ENCODE assay signal across 9 cellular contexts in the genomic region with DNA sequence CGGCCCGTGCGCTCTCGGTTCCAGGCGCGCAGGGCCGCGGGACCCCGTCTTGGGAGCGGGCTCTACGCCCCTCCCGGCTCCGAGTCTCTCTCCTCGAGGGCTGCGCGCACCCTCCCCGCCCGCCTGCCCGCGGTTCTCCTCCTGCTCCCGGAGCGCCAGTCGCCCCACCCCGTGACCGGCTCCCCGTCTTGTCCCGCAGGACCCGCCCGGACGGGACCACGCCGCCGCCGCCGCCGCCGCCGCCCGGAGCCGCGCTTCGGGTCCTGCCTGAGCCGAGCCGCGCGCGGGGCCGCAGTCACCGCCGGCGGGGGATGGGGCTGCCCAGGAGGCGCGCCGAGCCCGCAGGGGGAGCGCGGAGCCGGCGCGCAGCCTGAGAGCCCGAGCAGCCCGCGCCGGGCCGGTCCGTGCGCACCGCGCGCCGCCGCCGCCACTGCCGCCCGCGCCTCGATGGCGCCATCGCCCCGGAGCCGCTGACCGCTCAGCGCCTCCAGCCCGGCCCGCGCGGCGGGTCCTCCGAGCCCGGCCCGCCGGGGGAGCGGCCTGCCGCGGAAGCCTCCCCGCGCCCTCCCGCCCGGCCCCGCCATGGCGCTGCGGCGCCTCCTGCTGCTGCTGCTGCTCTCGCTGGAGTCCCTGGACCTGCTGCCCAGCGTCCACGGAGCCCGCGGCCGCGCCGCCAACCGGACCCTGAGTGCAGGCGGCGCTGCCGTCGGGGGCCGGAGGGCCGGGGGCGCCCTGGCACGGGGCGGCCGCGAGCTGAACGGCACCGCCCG. TPM values are rescaled to one million over a fixed set of nuclear protein-coding genes. Genes with fewer than 3 reads are reported as not detected.
A peak's percentile ranks its signal among the peaks of the same experiment; 100 is the strongest.
DNase-seq lines count a peak whose midpoint lies in the region; ATAC-seq and TF ChIP-seq lines count a peak whose summit lies in the region.
"Had no signal": no experiment of that assay in that cellular context is flagged by ENCODE, and none has a peak within 500 bp of the region (broad histone marks: within the 10 kb centered on the region; RNA-seq: fewer than 3 reads in every experiment).

TSS of gene SHISA6 (plus strand) at position 373 of the 770 bp plus-strand sequence.

- no peak for TF ChIP-seq POLR2A in stomach (IDR thresholded peaks at IDR 0.05)

- H3K9ac ChIP-seq in HUES6 (ENCODE audit: low read length) = peak within 1 kb of the TSS; percentile 48

- TF ChIP-seq CTCF in coronary artery (IDR thresholded peaks at IDR 0.05) (no peak), stomach (IDR thresholded peaks at IDR 0.05) (peak in 1 of 7 experiments; percentile 6), GM10266 (IDR thresholded peaks at IDR 0.05; ENCODE audit: control insufficient read depth, insufficient read depth, low read depth, missing control alignments) (no peak)

- ATAC-seq in HG03439 (IDR thresholded peaks at IDR 0.05; ENCODE audit: unreplicated experiment) (no peak), HG03565 (IDR thresholded peaks at IDR 0.05; ENCODE audit: unreplicated experiment) (no peak)

- no peak within 1 kb of the TSS for H3K27ac ChIP-seq in HUES6 (ENCODE audit: low read depth, low read length)
- no peak within 1 kb of the TSS for H3K27ac ChIP-seq in coronary artery
- H3K27ac ChIP-seq in stomach = peak within 1 kb of the TSS in 4 of 5 donors; percentile 0 to 60 (median 29)

- no peaks in the 10 kb centered on the region for H3K36me3 ChIP-seq in HUES6 (ENCODE audit: control insufficient read depth, insufficient read depth, low read length)
- no peaks in the 10 kb centered on the region for H3K36me3 ChIP-seq in stomach

- no peak for TF ChIP-seq EP300 in stomach (IDR thresholded peaks at IDR 0.05)

- H3K9me3 ChIP-seq in HUES6 (ENCODE audit: control insufficient read depth, insufficient read depth, low read depth, low read length) = no peaks in the 10 kb centered on the region
- H3K9me3 ChIP-seq in stomach = no peaks in the 10 kb centered on the region

- peaks cover 75% of the 10 kb centered on the region for H3K27me3 ChIP-seq in HUES6 (ENCODE audit: control insufficient read depth, insufficient read depth, low read length)
- peaks cover 10 to 81% (median 53%) of the 10 kb centered on the region in 3 donors for H3K27me3 ChIP-seq in stomach

- H3K4me1 ChIP-seq in HUES6 (ENCODE audit: control insufficient read depth, insufficient read depth, low read length) = peaks cover 25% of the 10 kb centered on the region
- H3K4me1 ChIP-seq in stomach = peaks cover 9 to 26% (median 23%) of the 10 kb centered on the region in 4 donors

- peak; percentile 41 for DNase-seq in coronary artery (ENCODE audit: low spot score)
- DNase-seq in left kidney (ENCODE audit: low read depth, low spot score) = peak; percentile 66
- no peak for DNase-seq in stomach
- no peak for DNase-seq in GM10266 (ENCODE audit: extremely low spot score)
- DNase-seq: NCI-H1105; stimulated activated naive CD4-positive, alpha-beta T cell had no signal

- H3K4me3 ChIP-seq in HUES6 (ENCODE audit: low read depth, low read length) (peak within 1 kb of the TSS; percentile 62), coronary artery (peak within 1 kb of the TSS; percentile 68), stomach (peak within 1 kb of the TSS; percentile 49 to 63 (median 54))

- intact Hi-C loops in stomach (cut with DNase I; ENCODE audit: low total_unique reads) = no loop called here

- WGBS in stomach, 5 donors = 2 to 6% (median 3%) methylated on average over 6 to 126 of the region's 126 CpGs

RNA-seq across cellular contexts. Expression of gene SHISA6, which starts in this region (rescaled TPM):
- total RNA-seq in stomach = 1 to 10 TPM in 4 of 5 donors, not detected in 1; 1.2 to 2.9 (median 1.8) TPM
- 1 to 10 TPM in 1 of 3 donors, under 1 TPM in 2; 0.15 to 3.6 (median 0.56) TPM for polyA plus RNA-seq in stomach

Comparison
In these comparisons a context has a peak if more than half of its experiments do, and no peak if none do; other contexts are left out.
1. H3K27ac ChIP-seq: peak in stomach (4 of 5); none in HUES6 (single experiment) and coronary artery (0 of 2).
2. DNase-seq: peak in coronary artery (single experiment) and left kidney (single experiment); none in stomach (single experiment) and GM10266 (single experiment).
3. Peak in every context shown above with its lines, with median percentiles within 50 percentile points of each other: H3K4me3 ChIP-seq.